In genomic region chr6:144214622-144215401, GRCh38 we compare ENCODE assay signal across 1 cellular context.
TF ChIP-seq lines count a peak whose summit lies in the region.

No MANE protein-coding gene starts in this region.

TF ChIP-seq in HepG2, 621 proteins besides CTCF, POLR2A, EP300 and RAD21 (continued from another document):
- peak; percentile 80; the same call in 1 of the 2 replicates for TF ChIP-seq ZBTB4 (CRISPR knock-in tag; IDR thresholded peaks at IDR 0.05; ENCODE audit: borderline replicate concordance)
- 0 out of 2 replicates have a peak, but pooled peaks have one; percentile 14 for TF ChIP-seq ZKSCAN5 (CRISPR knock-in tag; IDR thresholded peaks at IDR 0.05)
- no peak for TF ChIP-seq ZNF101 (CRISPR knock-in tag; IDR thresholded peaks at IDR 0.05; ENCODE audit: borderline replicate concordance, low read depth)
- TF ChIP-seq ZNF740 (CRISPR knock-in tag; IDR thresholded peaks at IDR 0.05): no peak
- no peak for TF ChIP-seq MZF1 (CRISPR knock-in tag; IDR thresholded peaks at IDR 0.05; ENCODE audit: borderline replicate concordance)
- TF ChIP-seq MLLT10 (CRISPR knock-in tag; IDR thresholded peaks at IDR 0.05): no peak
- TF ChIP-seq ZNF225 (CRISPR knock-in tag; IDR thresholded peaks at IDR 0.05): peak; percentile 64; the same call in 1 of the 2 replicates
- no peak for TF ChIP-seq ZNF343 (CRISPR knock-in tag; IDR thresholded peaks at IDR 0.05)
- TF ChIP-seq GPBP1L1 (CRISPR knock-in tag; IDR thresholded peaks at IDR 0.05): no peak
- peak; percentile 26; the same call in 1 of the 2 replicates for TF ChIP-seq ZNF687 (CRISPR knock-in tag; IDR thresholded peaks at IDR 0.05)
- TF ChIP-seq ZNF224 (CRISPR knock-in tag; IDR thresholded peaks at IDR 0.05): 0 out of 2 replicates have a peak, but pooled peaks have one; percentile 28
- TF ChIP-seq RBM22 (optimal IDR thresholded peaks at IDR 0.05; ENCODE audit: low read length): no peak
- TF ChIP-seq ZNF280D (CRISPR knock-in tag; IDR thresholded peaks at IDR 0.05): 0 out of 2 replicates have a peak, but pooled peaks have one; percentile 25
- TF ChIP-seq XBP1 (CRISPR knock-in tag; IDR thresholded peaks at IDR 0.05): no peak
- no peak for TF ChIP-seq ZNF674 (CRISPR knock-in tag; IDR thresholded peaks at IDR 0.05; ENCODE audit: low read depth)
- TF ChIP-seq ZNF274 (CRISPR knock-in tag; IDR thresholded peaks at IDR 0.05): peak; percentile 63; the same call in 1 of the 2 replicates
- no peak for TF ChIP-seq ZNF350 (CRISPR knock-in tag; IDR thresholded peaks at IDR 0.05; ENCODE audit: borderline replicate concordance, low read depth)
- TF ChIP-seq BRD4 (CRISPR knock-in tag; IDR thresholded peaks at IDR 0.05): no peak; the same call in 1 of the 2 replicates
- TF ChIP-seq CERS6 (CRISPR knock-in tag; IDR thresholded peaks at IDR 0.05): no peak
- TF ChIP-seq HOXA7 (CRISPR knock-in tag; IDR thresholded peaks at IDR 0.05): no peak
- no peak for TF ChIP-seq XRCC5 (optimal IDR thresholded peaks at IDR 0.05; ENCODE audit: low read length)
